In genomic region chr3:186985713-186986364, GRCh38 we compare ENCODE assay signal across 8 cellular contexts. TPM values are rescaled to one million over a fixed set of nuclear protein-coding genes. Genes with fewer than 3 reads are reported as not detected.
DNase-seq lines count a peak whose midpoint lies in the region; ATAC-seq and TF ChIP-seq lines count a peak whose summit lies in the region.

No MANE protein-coding gene starts in this region.

- TF ChIP-seq POLR2A in thyroid gland (IDR thresholded peaks at IDR 0.05): no peak

- CTCF ChIA-PET in T-cell (lab: Charles Lee): interaction anchor here (0.5 to 0.6 kb wide), 3 partner anchors 17 to 623 kb away, joined by 3 read pairs; no protein-coding TSS in a partner anchor

- H3K4me1 Mint-ChIP-seq in activated naive CD8-positive, alpha-beta T cell treated with anti-CD3 and anti-CD28 coated beads, Interleukin-2, amount 50 U/mL, for 24 hours: peaks cover 47% of the 10 kb centered on the region
- H3K4me1 Mint-ChIP-seq in activated naive CD8-positive, alpha-beta T cell treated with anti-CD3 and anti-CD28 coated beads for 36 hours: peaks cover 14% of the 10 kb centered on the region
- H3K4me1 Mint-ChIP-seq in T-cell: peaks cover 52 to 67% (median 61%) of the 10 kb centered on the region in 3 donors

- DNase-seq in activated naive CD8-positive, alpha-beta T cell treated with anti-CD3 and anti-CD28 coated beads, Interleukin-2, amount 50 U/mL, for 24 hours: no peak
- DNase-seq in activated naive CD8-positive, alpha-beta T cell treated with anti-CD3 and anti-CD28 coated beads for 36 hours: no peak
- DNase-seq in coronary artery (ENCODE audit: low spot score): no peak
- no peak for DNase-seq in thyroid gland
- DNase-seq in DMS153 (lab: John Stamatoyannopoulos, UW): no peak
- DNase-seq in T-cell: no peak

- 79 to 84% methylated on average over 12 of the region's 12 CpGs for WGBS in thyroid gland, 2 donors

- peaks cover 41 to 63% of the 10 kb centered on the region in 2 donors for H3K4me1 ChIP-seq in thyroid gland

- H3K4me3 Mint-ChIP-seq in activated naive CD8-positive, alpha-beta T cell treated with anti-CD3 and anti-CD28 coated beads, Interleukin-2, amount 50 U/mL, for 24 hours: no peak overlapping the region
- no peak overlapping the region for H3K4me3 Mint-ChIP-seq in activated naive CD8-positive, alpha-beta T cell treated with anti-CD3 and anti-CD28 coated beads for 36 hours
- H3K4me3 Mint-ChIP-seq in T-cell: no peak overlapping the region

- H3K4me3 ChIP-seq in coronary artery: no peak overlapping the region
- H3K4me3 ChIP-seq in thyroid gland (replicated peaks in 1 of 3): no peak overlapping the region

- intact Hi-C loops in thyroid gland (cut with DNase I): no loop called here

- no peaks in the 10 kb centered on the region for H3K36me3 ChIP-seq in thyroid gland

- no peaks in the 10 kb centered on the region for H3K9me3 Mint-ChIP-seq in activated naive CD8-positive, alpha-beta T cell treated with anti-CD3 and anti-CD28 coated beads, Interleukin-2, amount 50 U/mL, for 24 hours
- no peaks in the 10 kb centered on the region for H3K9me3 Mint-ChIP-seq in activated naive CD8-positive, alpha-beta T cell treated with anti-CD3 and anti-CD28 coated beads for 36 hours
- no peaks in the 10 kb centered on the region for H3K9me3 Mint-ChIP-seq in T-cell

- POLR2A ChIA-PET in T-cell (lab: Charles Lee): interaction anchor here (0.6 to 0.7 kb wide), 4 partner anchors 16 to 445 kb away, joined by 3 to 6 read pairs (median 5); no protein-coding TSS in a partner anchor

- H3K27me3 Mint-ChIP-seq in activated naive CD8-positive, alpha-beta T cell treated with anti-CD3 and anti-CD28 coated beads, Interleukin-2, amount 50 U/mL, for 24 hours: no peaks in the 10 kb centered on the region
- no peaks in the 10 kb centered on the region for H3K27me3 Mint-ChIP-seq in activated naive CD8-positive, alpha-beta T cell treated with anti-CD3 and anti-CD28 coated beads for 36 hours
- H3K27me3 Mint-ChIP-seq in T-cell: no peaks in the 10 kb centered on the region

- H3K27ac ChIP-seq in coronary artery (peak overlapping the region; percentile 2 to 49), thyroid gland (peak overlapping the region in 2 of 3 donors; percentile 16 to 24)

- H3K36me3 Mint-ChIP-seq in activated naive CD8-positive, alpha-beta T cell treated with anti-CD3 and anti-CD28 coated beads, Interleukin-2, amount 50 U/mL, for 24 hours (ENCODE audit: low read depth): peaks cover 27% of the 10 kb centered on the region
- peaks cover 25% of the 10 kb centered on the region for H3K36me3 Mint-ChIP-seq in activated naive CD8-positive, alpha-beta T cell treated with anti-CD3 and anti-CD28 coated beads for 36 hours
- peaks cover 46% of the 10 kb centered on the region for H3K36me3 Mint-ChIP-seq in T-cell

- no peaks in the 10 kb centered on the region for H3K9me3 ChIP-seq in thyroid gland

- TF ChIP-seq CTCF in coronary artery (IDR thresholded peaks at IDR 0.05) (no peak), thyroid gland (IDR thresholded peaks at IDR 0.05) (no peak)

- peak overlapping the region; percentile 36 for H3K27ac Mint-ChIP-seq in activated naive CD8-positive, alpha-beta T cell treated with anti-CD3 and anti-CD28 coated beads, Interleukin-2, amount 50 U/mL, for 24 hours
- H3K27ac Mint-ChIP-seq in activated naive CD8-positive, alpha-beta T cell treated with anti-CD3 and anti-CD28 coated beads for 36 hours: no peak overlapping the region
- peak overlapping the region in 1 of 2 donors; percentile 62 for H3K27ac Mint-ChIP-seq in T-cell

- ATAC-seq in activated naive CD8-positive, alpha-beta T cell treated with anti-CD3 and anti-CD28 coated beads, Interleukin-2, amount 50 U/mL, for 24 hours: no peak
- ATAC-seq in HG03378 (IDR thresholded peaks at IDR 0.05; ENCODE audit: unreplicated experiment) (peak; percentile 47), T-cell (replicated peaks in 1 of 4) (no peak), HG02840 (IDR thresholded peaks at IDR 0.05; ENCODE audit: low FRiP score, unreplicated experiment) (no peak)

- H3K27me3 ChIP-seq in thyroid gland: no peaks in the 10 kb centered on the region

RNA-seq across cellular contexts. Expression of gene ST6GAL1, which starts 55.5 kb away (rescaled TPM):
- 10 to 100 TPM; 97.4 to 98.8 TPM for total RNA-seq in activated naive CD8-positive, alpha-beta T cell treated with anti-CD3 and anti-CD28 coated beads for 36 hours
- total RNA-seq in thyroid gland: 100 to 1,000 TPM in 2 of 4 donors, 10 to 100 TPM in 2; 74.8 to 189 (median 113) TPM
- total RNA-seq in T-cell: 100 to 1,000 TPM; 148 to 237 (median 212) TPM
